In genomic region chr9:32508728-32509127, GRCh38 we compare ENCODE assay signal across 21 cellular contexts.
"Had no signal": no experiment of that assay in that cellular context is flagged by ENCODE, and none has a peak within 500 bp of the region (broad histone marks: within the 10 kb centered on the region; RNA-seq: fewer than 3 reads in every experiment).

No MANE protein-coding gene starts in this region.

- H3K9me3 ChIP-seq: colonic mucosa, mucosa of descending colon, prostate gland, right atrium auricular region, tibial artery had no signal

- H3K36me3 ChIP-seq: colonic mucosa, prostate gland, right atrium auricular region had no signal

- H3K9me3 Mint-ChIP-seq: activated naive CD8-positive, alpha-beta T cell treated with anti-CD3 and anti-CD28 coated beads, Interleukin-2, amount 50 U/mL, for 24 hours; central memory CD8-positive, alpha-beta T cell had no signal

- H3K27me3 ChIP-seq: colonic mucosa, heart left ventricle, right atrium auricular region, tibial artery had no signal

- ATAC-seq: activated CD8-positive, alpha-beta T cell treated with anti-CD3 and anti-CD28 coated beads, Interleukin-2, amount 10 ng/mL, durations not matched to agents 7 days and 5 days; activated naive CD8-positive, alpha-beta T cell treated with anti-CD3 and anti-CD28 coated beads, Interleukin-2, amount 50 U/mL, for 24 hours; heart left ventricle; left ventricle myocardium superior; mucosa of descending colon; stimulated activated naive CD8-positive, alpha-beta T cell treated with anti-CD3 and anti-CD28 coated beads, Interleukin-15, Interleukin-2, amounts not matched to agents 100 U/mL and 50 U/mL, for 24 hours had no signal

- H3K36me3 Mint-ChIP-seq: naive B cell had no signal

- H3K27ac ChIP-seq: colonic mucosa, heart left ventricle, prostate gland, right atrium auricular region, tibial artery had no signal

- H3K4me3 Mint-ChIP-seq: activated CD4-positive, alpha-beta T cell treated with anti-CD3 and anti-CD28 coated beads, Interleukin-2, amount 10 ng/mL, durations not matched to agents 7 days and 5 days; activated CD8-positive, alpha-beta T cell treated with anti-CD3 and anti-CD28 coated beads, Interleukin-2, amount 10 ng/mL, durations not matched to agents 7 days and 5 days; activated naive CD4-positive, alpha-beta T cell treated with anti-CD3 and anti-CD28 coated beads, Interleukin-2, amount 10 ng/mL, durations not matched to agents 7 days and 5 days; activated naive CD8-positive, alpha-beta T cell treated with anti-CD3 and anti-CD28 coated beads, Interleukin-2, amount 50 U/mL, for 24 hours; activated T-cell treated with anti-CD3 and anti-CD28 coated beads, Interleukin-2, amount 50 U/mL, for 24 hours; central memory CD8-positive, alpha-beta T cell; naive B cell had no signal

- DNase-seq: activated CD4-positive, alpha-beta T cell treated with anti-CD3 and anti-CD28 coated beads, Interleukin-2, amount 10 ng/mL, durations not matched to agents 7 days and 5 days; activated CD8-positive, alpha-beta T cell treated with anti-CD3 and anti-CD28 coated beads, Interleukin-2, amount 10 ng/mL, durations not matched to agents 7 days and 5 days; activated effector memory CD4-positive, alpha-beta T cell treated with Interleukin-2 at 50 U/mL for 16 hours; activated naive CD4-positive, alpha-beta T cell treated with anti-CD3 and anti-CD28 coated beads, Interleukin-2, amount 10 ng/mL, durations not matched to agents 7 days and 5 days; activated naive CD8-positive, alpha-beta T cell treated with anti-CD3 and anti-CD28 coated beads, Interleukin-2, amount 50 U/mL, for 24 hours; activated T-cell treated with anti-CD3 and anti-CD28 coated beads, Interleukin-2, amount 50 U/mL, for 24 hours; anterior cingulate cortex; colonic mucosa; erythroblast; heart left ventricle; left ventricle myocardium superior; mucosa of descending colon; naive B cell; stimulated activated CD4-positive, alpha-beta T cell treated with anti-CD3 and anti-CD28 coated beads, Interleukin-2, amount 100 ng/mL, for 24 hours; stimulated activated naive CD8-positive, alpha-beta T cell treated with anti-CD3 and anti-CD28 coated beads, Interleukin-15, Interleukin-2, amounts not matched to agents 100 U/mL and 50 U/mL, for 24 hours; substantia nigra; T-helper 9 cell; tibial artery had no signal

- H3K27me3 Mint-ChIP-seq: activated CD4-positive, alpha-beta T cell treated with anti-CD3 and anti-CD28 coated beads, Interleukin-2, amount 10 ng/mL, durations not matched to agents 7 days and 5 days; activated naive CD4-positive, alpha-beta T cell treated with anti-CD3 and anti-CD28 coated beads, Interleukin-2, amount 10 ng/mL, durations not matched to agents 7 days and 5 days; activated naive CD8-positive, alpha-beta T cell treated with anti-CD3 and anti-CD28 coated beads, Interleukin-2, amount 50 U/mL, for 24 hours; activated T-cell treated with anti-CD3 and anti-CD28 coated beads, Interleukin-2, amount 50 U/mL, for 24 hours; central memory CD8-positive, alpha-beta T cell; naive B cell had no signal

- H3K27ac Mint-ChIP-seq: activated CD4-positive, alpha-beta T cell treated with anti-CD3 and anti-CD28 coated beads, Interleukin-2, amount 10 ng/mL, durations not matched to agents 7 days and 5 days; activated CD8-positive, alpha-beta T cell treated with anti-CD3 and anti-CD28 coated beads, Interleukin-2, amount 10 ng/mL, durations not matched to agents 7 days and 5 days; activated naive CD4-positive, alpha-beta T cell treated with anti-CD3 and anti-CD28 coated beads, Interleukin-2, amount 10 ng/mL, durations not matched to agents 7 days and 5 days; activated naive CD8-positive, alpha-beta T cell treated with anti-CD3 and anti-CD28 coated beads, Interleukin-2, amount 50 U/mL, for 24 hours; activated T-cell treated with anti-CD3 and anti-CD28 coated beads, Interleukin-2, amount 50 U/mL, for 24 hours; naive B cell had no signal

- H3K4me1 ChIP-seq: colonic mucosa, prostate gland, right atrium auricular region had no signal

- H3K4me3 ChIP-seq: colonic mucosa, heart left ventricle, mucosa of descending colon, prostate gland, right atrium auricular region, tibial artery had no signal
